10 cellular contexts compared by ENCODE assay signal in genomic region chr4:100907465-100908454, GRCh38.
DNase-seq lines count a peak whose midpoint lies in the region; ATAC-seq, FAIRE-seq and TF ChIP-seq lines count a peak whose summit lies in the region.
"Had no signal": no experiment of that assay in that cellular context is flagged by ENCODE, and none has a peak within 500 bp of the region (broad histone marks: within the 10 kb centered on the region; RNA-seq: fewer than 3 reads in every experiment).

No MANE protein-coding gene starts in this region.

- WGBS in ovary, 3 donors, result 48 to 84% (median 69%) methylated on average over 3 of the region's 3 CpGs

- H2AFZ ChIP-seq in DND-41 (ENCODE audit: low read depth, low read length), result no peak overlapping the region

- TF ChIP-seq POLR2A in ovary (IDR thresholded peaks at IDR 0.05), result no peak

- no peak for TF ChIP-seq EP300 in ovary (IDR thresholded peaks at IDR 0.05)

- ATAC-seq in DND-41 (ENCODE audit: insufficient read depth, low read depth) (no peak), HG03520 (IDR thresholded peaks at IDR 0.05; ENCODE audit: unreplicated experiment) (no peak)

- H3K4me1 ChIP-seq in DND-41 (ENCODE audit: insufficient read depth, low read length) (no peaks in the 10 kb centered on the region), ovary (ENCODE audit: insufficient read depth) (no peaks in the 10 kb centered on the region)
- H3K4me1 ChIP-seq: SJCRH30 had no signal

- TF ChIP-seq CTCF in DND-41 (IDR thresholded peaks at IDR 0.05; ENCODE audit: borderline replicate concordance, extremely low read depth, low read length, poor library complexity, severe bottlenecking) (peak; percentile 27), LNCAP (IDR thresholded peaks at IDR 0.05) (peak; percentile 61), ovary (IDR thresholded peaks at IDR 0.05) (no peak)

- H3K27ac ChIP-seq in DND-41 (ENCODE audit: low read length) (no peak overlapping the region), ovary (no peak overlapping the region)
- H3K27ac ChIP-seq: SJCRH30 had no signal

- H3K9me3 ChIP-seq in DND-41 (ENCODE audit: insufficient read depth, low read length, severe bottlenecking) (no peaks in the 10 kb centered on the region), ovary (no peaks in the 10 kb centered on the region)
- H3K9me3 ChIP-seq: SJCRH30 had no signal

- H3K27me3 ChIP-seq in DND-41 (ENCODE audit: insufficient read depth, low read length, poor library complexity) (no peaks in the 10 kb centered on the region), ovary (no peaks in the 10 kb centered on the region)
- H3K27me3 ChIP-seq: SJCRH30 had no signal

- peak; percentile 53 for FAIRE-seq in colon (lab: Jason Lieb, UNC)
- FAIRE-seq: islet of Langerhans had no signal

- DNase-seq in DND-41 (no peak), myocyte (ENCODE audit: low read depth) (peak; percentile 38), ovary (no peak), middle frontal gyrus (ENCODE audit: extremely low spot score, low spot score) (no peak)
- DNase-seq in activated effector memory CD4-positive, alpha-beta T cell treated with Interleukin-2 at 50 U/mL for 16 hours, result no peak

- H3K36me3 ChIP-seq in DND-41 (ENCODE audit: insufficient read depth, low read length) (no peaks in the 10 kb centered on the region), ovary (no peaks in the 10 kb centered on the region)
- H3K36me3 ChIP-seq: SJCRH30 had no signal

- no peak overlapping the region for H3K4me3 ChIP-seq in DND-41 (ENCODE audit: low read depth in 1 of 2, low read length in 2 of 2)
- no peak overlapping the region for H3K4me3 ChIP-seq in ovary
- H3K4me3 ChIP-seq: SJCRH30 had no signal

- no peaks in the 10 kb centered on the region for H4K20me1 ChIP-seq in DND-41 (ENCODE audit: insufficient read depth, low read length)

- no peak overlapping the region for H3K4me2 ChIP-seq in DND-41 (ENCODE audit: insufficient read depth, low read length)

- intact Hi-C loops in ovary (cut with DNase I), result no loop called here

- no peak overlapping the region for H3K9ac ChIP-seq in DND-41 (ENCODE audit: low read depth, low read length)

- H3K79me2 ChIP-seq in DND-41 (ENCODE audit: insufficient read depth, low read length), result no peaks in the 10 kb centered on the region

Comparison
In these comparisons a context has a peak if more than half of its experiments do, and no peak if none do; other contexts are left out.
1. CTCF ChIP-seq: peak in DND-41 (single experiment) and LNCAP (single experiment); none in ovary (0 of 3).